28 cellular contexts compared by ENCODE assay signal in genomic region chr5:23367863-23368262, GRCh38.
DNase-seq lines count a peak whose midpoint lies in the region; ATAC-seq and TF ChIP-seq lines count a peak whose summit lies in the region.
"Had no signal": no experiment of that assay in that cellular context is flagged by ENCODE, and none has a peak within 500 bp of the region (broad histone marks: within the 10 kb centered on the region; RNA-seq: fewer than 3 reads in every experiment).

No MANE protein-coding gene starts in this region.

- H2AK5ac ChIP-seq in mesenchymal stem cell (ENCODE audit: low read length, severe bottlenecking) = no peak overlapping the region

- no peak for ATAC-seq in sciatic nerve
- ATAC-seq: gastrocnemius medialis; HCT116; lower lobe of right lung; stimulated activated effector memory CD8-positive, alpha-beta T cell treated with anti-CD3 and anti-CD28 coated beads, Interleukin-12 subunit alpha, Interleukin-12 subunit beta, amount 100 ng/mL, for 72 hours had no signal

- no peak overlapping the region for H4K8ac ChIP-seq in mesenchymal stem cell (ENCODE audit: low read length)

- TF ChIP-seq CTCF in SU-DHL-6 (IDR thresholded peaks at IDR 0.05; ENCODE audit: insufficient read depth, low read length, poor library complexity, severe bottlenecking) = no peak
- TF ChIP-seq CTCF in lower leg skin (IDR thresholded peaks at IDR 0.05) = no peak

- no peak overlapping the region for H2BK12ac ChIP-seq in mesenchymal stem cell (ENCODE audit: low read length in 2 of 2)

- no peak overlapping the region for H3K4me3 ChIP-seq in SU-DHL-6 (ENCODE audit: insufficient read depth, low read length, poor library complexity, severe bottlenecking)
- no peak overlapping the region for H3K4me3 ChIP-seq in mesenchymal stem cell (ENCODE audit: insufficient read depth in 1 of 2, low read depth in 1 of 2, low read length in 2 of 2)
- H3K4me3 ChIP-seq in lower leg skin (ENCODE audit: low read depth, poor library complexity, severe bottlenecking) = no peak overlapping the region
- H3K4me3 ChIP-seq: adrenal gland, gastrocnemius medialis, lower lobe of right lung, transverse colon had no signal

- no peak overlapping the region for H4K91ac ChIP-seq in mesenchymal stem cell (ENCODE audit: low read length)

- peak; percentile 1 for DNase-seq in NCI-H82 (lab: John Stamatoyannopoulos, UW)
- no peak for DNase-seq in NCI-H82 treated with DMSO at 0.1 percent for 48 hours (lab: John Stamatoyannopoulos, UW; ENCODE audit: unreplicated experiment)
- peak; percentile 19 for DNase-seq in HCEC 1CT
- DNase-seq in mesenchymal stem cell = peak; percentile 37
- DNase-seq in sciatic nerve (ENCODE audit: low spot score) = no peak
- DNase-seq in lower leg skin (ENCODE audit: low spot score in 2 of 2) = no peak
- DNase-seq: activated CD4-positive, alpha-beta memory T cell treated with anti-CD3 and anti-CD28 coated beads, Interleukin-2, amount 10 ng/mL, durations not matched to agents 7 days and 5 days; activated CD8-positive, alpha-beta memory T cell treated with anti-CD3 and anti-CD28 coated beads, Interleukin-2, amount 50 U/mL, for 48 hours; activated naive CD4-positive, alpha-beta T cell treated with Interleukin-2 at 50 U/mL for 16 hours; adrenal gland; C1 segment of cervical spinal cord; central memory CD4-positive, alpha-beta T cell; DMS79 treated with DMSO at 0.1 percent for 48 hours; gastrocnemius medialis; GDM1; Kasumi-1; kidney glomerular epithelial cell; lower lobe of right lung; MV-4-11; NCI-H187; NCI-H446; nephron progenitor cell; NK-92 treated with Interleukin-12 subunit alpha and Interleukin-12 subunit beta, amount 100 ng/mL, for 24 hours; Right ventricle myocardium superior; transverse colon had no signal

- H3K4ac ChIP-seq in mesenchymal stem cell (ENCODE audit: low read depth in 1 of 2, low read length in 2 of 2) = no peak overlapping the region

- no peak overlapping the region for H3K23ac ChIP-seq in mesenchymal stem cell (ENCODE audit: low read length in 2 of 2)

- H3K27me3 ChIP-seq in SU-DHL-6 (ENCODE audit: low read length) = no peaks in the 10 kb centered on the region
- no peaks in the 10 kb centered on the region for H3K27me3 ChIP-seq in mesenchymal stem cell (ENCODE audit: control insufficient read depth in 1 of 2, insufficient read depth in 1 of 2, low read length in 2 of 2)
- H3K27me3 ChIP-seq: adrenal gland, gastrocnemius medialis, transverse colon had no signal

- no peaks in the 10 kb centered on the region for H3K79me1 ChIP-seq in mesenchymal stem cell (replicated peaks; ENCODE audit: low read length, poor library complexity, severe bottlenecking)

- H3K27ac ChIP-seq in SU-DHL-6 (ENCODE audit: low read depth, low read length) (no peak overlapping the region), mesenchymal stem cell (ENCODE audit: low read length, poor library complexity, severe bottlenecking) (no peak overlapping the region)
- H3K27ac ChIP-seq: adrenal gland, gastrocnemius medialis, lower lobe of right lung, transverse colon had no signal

- H3K18ac ChIP-seq in mesenchymal stem cell (ENCODE audit: low read depth in 1 of 2, low read length in 2 of 2) = no peak overlapping the region

- no peaks in the 10 kb centered on the region for H3K4me1 ChIP-seq in mesenchymal stem cell (ENCODE audit: control insufficient read depth, insufficient read depth, low read depth, low read length)
- H3K4me1 ChIP-seq: adrenal gland, lower lobe of right lung, transverse colon had no signal

- H2BK5ac ChIP-seq in mesenchymal stem cell (ENCODE audit: low read depth, low read length, poor library complexity, severe bottlenecking) = no peak overlapping the region

- TF ChIP-seq POLR2A in lower leg skin (IDR thresholded peaks at IDR 0.05) = no peak

- no peak overlapping the region for H3K14ac ChIP-seq in mesenchymal stem cell (ENCODE audit: low read length in 2 of 2)

- H3K36me3 ChIP-seq in SU-DHL-6 (ENCODE audit: low read length) (no peaks in the 10 kb centered on the region), mesenchymal stem cell (ENCODE audit: control insufficient read depth in 1 of 2, insufficient read depth in 2 of 2, low read depth in 1 of 2, low read length in 2 of 2) (no peaks in the 10 kb centered on the region)
- H3K36me3 ChIP-seq: adrenal gland, gastrocnemius medialis, lower lobe of right lung, transverse colon had no signal

- H3F3A ChIP-seq in SU-DHL-6 (ENCODE audit: insufficient read depth) = no peaks in the 10 kb centered on the region

- H3K79me2 ChIP-seq in SU-DHL-6 (ENCODE audit: insufficient read depth, low read length) = no peaks in the 10 kb centered on the region

- H4K20me1 ChIP-seq in SU-DHL-6 (ENCODE audit: low read depth, low read length) = no peaks in the 10 kb centered on the region

- intact Hi-C loops in sciatic nerve (cut with DNase I) (no loop called here), lower leg skin (cut with DNase I; ENCODE audit: low total_unique reads) (no loop called here)

- no peak overlapping the region for H2BK15ac ChIP-seq in mesenchymal stem cell (ENCODE audit: low read depth, poor library complexity, severe bottlenecking)

- H3K9ac ChIP-seq in SU-DHL-6 (ENCODE audit: low read length) (no peak overlapping the region), mesenchymal stem cell (ENCODE audit: low read length) (no peak overlapping the region)

- no peaks in the 10 kb centered on the region; the same call in 1 of the 2 replicates for H3K9me3 ChIP-seq in SU-DHL-6 (ENCODE audit: insufficient read depth, low read length)
- no peaks in the 10 kb centered on the region for H3K9me3 ChIP-seq in mesenchymal stem cell (ENCODE audit: control insufficient read depth, low read length)
- H3K9me3 ChIP-seq: adrenal gland, gastrocnemius medialis, lower lobe of right lung, transverse colon had no signal

- peak overlapping the region; percentile 52 for H2AFZ ChIP-seq in SU-DHL-6 (ENCODE audit: low read depth, low read length, severe bottlenecking)
- no peak overlapping the region for H2AFZ ChIP-seq in mesenchymal stem cell (ENCODE audit: low read depth, low read length)

- peak overlapping the region; percentile 1 for H3K4me2 ChIP-seq in SU-DHL-6 (ENCODE audit: low read depth, low read length, poor library complexity, severe bottlenecking)
- no peak overlapping the region for H3K4me2 ChIP-seq in mesenchymal stem cell (ENCODE audit: low read length, poor library complexity, severe bottlenecking)

- no peaks in the 10 kb centered on the region for H3K9me2 ChIP-seq in SU-DHL-6 (replicated peaks; ENCODE audit: insufficient read depth, low read length)

- no peak overlapping the region for H2BK120ac ChIP-seq in mesenchymal stem cell (ENCODE audit: low read depth, low read length)

- 33% methylated on average over 1 of the region's 1 CpG for WGBS in mesenchymal stem cell
- WGBS in lower leg skin, 2 donors = 23 to 37% methylated on average over 1 of the region's 1 CpG

Comparison
In these comparisons a context has a peak if more than half of its experiments do, and no peak if none do; other contexts are left out.
1. DNase-seq: peak in NCI-H82 (single experiment), HCEC 1CT (single experiment) and mesenchymal stem cell (single experiment); none in NCI-H82 treated with DMSO at 0.1 percent for 48 hours (single experiment), sciatic nerve (single experiment) and lower leg skin (0 of 2).